21 cellular contexts compared by ENCODE assay signal in genomic region chr3:126932188-126932931, GRCh38. TPM values are rescaled to one million over a fixed set of nuclear protein-coding genes. Genes with fewer than 3 reads are reported as not detected.
DNase-seq lines count a peak whose midpoint lies in the region; ATAC-seq, FAIRE-seq and TF ChIP-seq lines count a peak whose summit lies in the region.
"Had no signal": no experiment of that assay in that cellular context is flagged by ENCODE, and none has a peak within 500 bp of the region (broad histone marks: within the 10 kb centered on the region; RNA-seq: fewer than 3 reads in every experiment).

No MANE protein-coding gene starts in this region.

- ATAC-seq in psoas muscle, result peak; percentile 63 to 92 (median 85)
- no peak for ATAC-seq in natural killer cell
- ATAC-seq in HG03354 (IDR thresholded peaks at IDR 0.05; ENCODE audit: poor library complexity, severe bottlenecking, unreplicated experiment), result no peak
- ATAC-seq: left lung had no signal

- no peak overlapping the region for H3K9ac ChIP-seq in astrocyte (ENCODE audit: low read length)

- no peak for FAIRE-seq in astrocyte (lab: Jason Lieb, UNC)
- FAIRE-seq: frontal cortex had no signal

- no peaks in the 10 kb centered on the region for H3K9me3 Mint-ChIP-seq in astrocyte (ENCODE audit: unreplicated experiment)
- no peaks in the 10 kb centered on the region for H3K9me3 Mint-ChIP-seq in immature natural killer cell
- H3K9me3 Mint-ChIP-seq in natural killer cell, result no peaks in the 10 kb centered on the region
- H3K9me3 Mint-ChIP-seq: stimulated activated naive CD8-positive, alpha-beta T cell treated with anti-CD3 and anti-CD28 coated beads, Interleukin-15, Interleukin-2, amounts not matched to agents 100 ng/mL and 50 ng/mL, for 24 hours; T-helper 1 cell treated with Interleukin-12 subunit alpha and Interleukin-12 subunit beta and Interleukin-4 antibody, amounts not matched to agents 30 μg/mL and 1 μg/mL, for 36 hours had no signal

- H3K36me3 Mint-ChIP-seq in astrocyte (ENCODE audit: low read depth, unreplicated experiment) (peaks cover 8% of the 10 kb centered on the region), immature natural killer cell (peaks cover 0 to 6% (median 3%) of the 10 kb centered on the region in 3 donors), natural killer cell (no peaks in the 10 kb centered on the region)

- H3K27me3 Mint-ChIP-seq in astrocyte (ENCODE audit: low read depth, unreplicated experiment) (peaks cover 5% of the 10 kb centered on the region), immature natural killer cell (ENCODE audit: low read depth in 3 of 3) (peaks cover 2 to 16% (median 12%) of the 10 kb centered on the region in 3 donors), natural killer cell (ENCODE audit: low read depth in 2 of 2) (peaks cover 10 to 35% of the 10 kb centered on the region in 2 donors)
- H3K27me3 Mint-ChIP-seq: stimulated activated naive CD8-positive, alpha-beta T cell treated with anti-CD3 and anti-CD28 coated beads, Interleukin-15, Interleukin-2, amounts not matched to agents 100 ng/mL and 50 ng/mL, for 24 hours had no signal

- H3K4me3 Mint-ChIP-seq in astrocyte (ENCODE audit: unreplicated experiment) (no peak overlapping the region), immature natural killer cell (no peak overlapping the region), natural killer cell (no peak overlapping the region)
- H3K4me3 Mint-ChIP-seq: stimulated activated naive CD8-positive, alpha-beta T cell treated with anti-CD3 and anti-CD28 coated beads, Interleukin-15, Interleukin-2, amounts not matched to agents 100 ng/mL and 50 ng/mL, for 24 hours; T-helper 1 cell treated with Interleukin-12 subunit alpha and Interleukin-12 subunit beta and Interleukin-4 antibody, amounts not matched to agents 30 μg/mL and 1 μg/mL, for 36 hours had no signal

- peak; percentile 64 for DNase-seq in ELF-1 (ENCODE audit: low read depth, low spot score)
- DNase-seq in astrocyte (ENCODE audit: low read depth), result peak; percentile 68
- DNase-seq in foreskin melanocyte, result peak; percentile 13
- DNase-seq in psoas muscle, result no peak
- no peak for DNase-seq in immature natural killer cell
- no peak for DNase-seq in natural killer cell
- no peak for DNase-seq in activated T-cell treated with anti-CD3 and anti-CD28 coated beads for 4 hours
- DNase-seq: activated CD4-positive, alpha-beta T cell treated with anti-CD3 and anti-CD28 coated beads, Interleukin-2, amount 50 U/mL, for 1 hour; activated gamma-delta T cell; central memory CD4-positive, alpha-beta T cell; GDM1; Karpas-422; left lung; NCI-H2029 treated with DMSO at 0.1 percent for 48 hours; ovary; stimulated activated CD4-positive, alpha-beta T cell treated with anti-CD3 and anti-CD28 coated beads, Interleukin-4, amount 100 ng/mL, for 1 hour had no signal

- peaks cover 23% of the 10 kb centered on the region for H3K4me1 ChIP-seq in astrocyte (ENCODE audit: insufficient read depth, low read length)
- peaks cover 10% of the 10 kb centered on the region for H3K4me1 ChIP-seq in psoas muscle

- H4K20me1 ChIP-seq in astrocyte (ENCODE audit: insufficient read depth, low read length), result no peaks in the 10 kb centered on the region

- 46 to 60% (median 55%) methylated on average over 13 of the region's 13 CpGs for WGBS in psoas muscle, 3 donors

- H3K4me1 Mint-ChIP-seq in astrocyte (ENCODE audit: low read depth, unreplicated experiment), result peaks cover 29% of the 10 kb centered on the region
- peaks cover 0 to 5% of the 10 kb centered on the region in 2 donors for H3K4me1 Mint-ChIP-seq in immature natural killer cell
- H3K4me1 Mint-ChIP-seq in natural killer cell, result peaks cover 0 to 10% of the 10 kb centered on the region in 2 donors

- no peaks in the 10 kb centered on the region for H3K79me2 ChIP-seq in astrocyte (ENCODE audit: insufficient read depth, low read length)

- no peak overlapping the region for H3K27ac Mint-ChIP-seq in astrocyte (ENCODE audit: unreplicated experiment)
- H3K27ac Mint-ChIP-seq in immature natural killer cell, result no peak overlapping the region
- no peak overlapping the region for H3K27ac Mint-ChIP-seq in natural killer cell
- H3K27ac Mint-ChIP-seq: stimulated activated naive CD8-positive, alpha-beta T cell treated with anti-CD3 and anti-CD28 coated beads, Interleukin-15, Interleukin-2, amounts not matched to agents 100 ng/mL and 50 ng/mL, for 24 hours; T-helper 1 cell treated with Interleukin-12 subunit alpha and Interleukin-12 subunit beta and Interleukin-4 antibody, amounts not matched to agents 30 μg/mL and 1 μg/mL, for 36 hours had no signal

- H3K36me3 ChIP-seq in astrocyte (ENCODE audit: insufficient read depth, low read length) (no peaks in the 10 kb centered on the region), psoas muscle (ENCODE audit: insufficient read depth in 1 of 2, low read depth in 1 of 2) (no peaks in the 10 kb centered on the region)
- H3K36me3 ChIP-seq: left lung, ovary had no signal

- H3K27ac ChIP-seq in astrocyte (ENCODE audit: low read depth, low read length) (no peak overlapping the region), psoas muscle (no peak overlapping the region)
- H3K27ac ChIP-seq: C4-2B, ovary had no signal

- H3K4me3 ChIP-seq in astrocyte (ENCODE audit: insufficient read depth, low read depth, low read length) (no peak overlapping the region), psoas muscle (no peak overlapping the region)
- H3K4me3 ChIP-seq: left lung, ovary had no signal

- H3K9me3 ChIP-seq in astrocyte (ENCODE audit: insufficient read depth, low read depth, low read length), result no peaks in the 10 kb centered on the region
- no peaks in the 10 kb centered on the region for H3K9me3 ChIP-seq in psoas muscle
- H3K9me3 ChIP-seq: left lung, ovary had no signal

- H2AFZ ChIP-seq in astrocyte (ENCODE audit: low read depth, low read length), result no peak overlapping the region

- TF ChIP-seq CTCF in astrocyte (IDR thresholded peaks at IDR 0.05; ENCODE audit: insufficient read depth, low read depth, low read length) (no peak), psoas muscle (IDR thresholded peaks at IDR 0.05) (no peak), natural killer cell (IDR thresholded peaks at IDR 0.05) (no peak)

- intact Hi-C loops in psoas muscle (cut with DNase I), result no loop called here
- intact Hi-C loops in natural killer cell (cut with micrococcal nuclease), result no loop called here

- H3K27me3 ChIP-seq in astrocyte (ENCODE audit: insufficient read depth, low read length) (no peaks in the 10 kb centered on the region), psoas muscle (ENCODE audit: insufficient read depth in 3 of 3, low read length in 2 of 3) (no peaks in the 10 kb centered on the region)
- H3K27me3 ChIP-seq: left lung, ovary had no signal

- peak overlapping the region; percentile 48 for H3K4me2 ChIP-seq in astrocyte (ENCODE audit: low read length)

RNA-seq across cellular contexts. Expression of gene PLXNA1, which starts 50.6 kb away (rescaled TPM):
- total RNA-seq in astrocyte, result 63.3 and 64.3 TPM in 2 replicates
- total RNA-seq in psoas muscle, result 10 to 100 TPM; 14.7 to 20.1 (median 15.7) TPM
- 10 to 100 TPM in 2 of 3 donors, 1 to 10 TPM in 1; 7.7 to 18.0 (median 11.4) TPM for polyA plus RNA-seq in psoas muscle
- under 1 TPM; 0.05 to 0.17 (median 0.06) TPM for polyA plus RNA-seq in immature natural killer cell
- total RNA-seq in natural killer cell, result 1 to 10 TPM; 2.5 to 4.3 (median 2.8) TPM

Comparison
In these comparisons a context has a peak if more than half of its experiments do, and no peak if none do; other contexts are left out.
1. DNase-seq: peak in ELF-1 (single experiment), astrocyte (single experiment) and foreskin melanocyte (single experiment); none in psoas muscle (0 of 2), immature natural killer cell (0 of 3), natural killer cell (single experiment) and activated T-cell treated with anti-CD3 and anti-CD28 coated beads for 4 hours (single experiment).
2. ATAC-seq: peak in psoas muscle (4 of 4); none in natural killer cell (0 of 3) and HG03354 (single experiment).